24 cellular contexts compared by ENCODE assay signal in the genomic region with DNA sequence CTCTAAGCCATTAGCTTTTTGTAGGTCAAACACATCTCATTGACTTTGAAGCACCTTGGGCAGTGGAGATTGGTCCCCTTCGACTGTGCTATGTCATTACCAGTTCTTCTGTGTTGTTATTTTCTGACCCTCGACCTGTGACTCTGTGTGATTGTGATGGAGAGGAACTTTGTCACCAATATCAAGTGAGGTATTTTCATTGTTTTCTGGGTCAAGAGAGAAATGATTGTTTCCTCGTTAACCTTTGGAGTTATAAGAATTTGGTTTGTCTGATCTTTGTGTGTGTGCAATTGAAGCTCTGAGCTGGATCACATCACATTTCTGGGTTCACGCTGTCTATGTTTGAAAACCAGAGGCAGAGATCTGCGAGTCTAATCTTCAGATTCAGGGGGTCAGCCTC.
"Had no signal": no experiment of that assay in that cellular context is flagged by ENCODE, and none has a peak within 500 bp of the region (broad histone marks: within the 10 kb centered on the region; RNA-seq: fewer than 3 reads in every experiment).

No MANE protein-coding gene starts in this region.

- H3K27ac ChIP-seq: dorsolateral prefrontal cortex, esophagus muscularis mucosa, sigmoid colon, testis, upper lobe of left lung, WERI-Rb-1 had no signal

- ATAC-seq: activated CD8-positive, alpha-beta T cell treated with anti-CD3 and anti-CD28 coated beads, Interleukin-2, amount 10 ng/mL, durations not matched to agents 7 days and 5 days; activated naive CD4-positive, alpha-beta T cell treated with anti-CD3 and anti-CD28 coated beads, Interleukin-2, amount 50 U/mL, for 72 hours; effector memory CD8-positive, alpha-beta T cell; stimulated activated naive B cell treated with anti-CD40 and anti-IgM and Interleukin-4, amounts not matched to agents 10 μg/mL and 1 μg/mL and 100 μg/mL, for 72 hours had no signal

- H3K27ac Mint-ChIP-seq: activated CD8-positive, alpha-beta T cell treated with anti-CD3 and anti-CD28 coated beads, Interleukin-2, amount 10 ng/mL, durations not matched to agents 7 days and 5 days; activated naive CD4-positive, alpha-beta T cell treated with anti-CD3 and anti-CD28 coated beads, Interleukin-2, amount 50 U/mL, for 72 hours; activated T-helper 1 cell treated with anti-CD3 and anti-CD28 coated beads, Interleukin-12 subunit alpha, Interleukin-12 subunit beta, Interleukin-2, Interleukin-4 antibody, amounts not matched to agents 30 ng/mL and 10 ng/mL and 1 ng/mL, durations not matched to agents 14 hours and 24 hours and 36 hours; effector memory CD8-positive, alpha-beta T cell; memory B cell; nephron progenitor cell; stimulated activated naive B cell treated with anti-CD40 and anti-IgM and Interleukin-4, amounts not matched to agents 10 μg/mL and 1 μg/mL and 100 μg/mL, for 72 hours had no signal

- H3K4me1 ChIP-seq: testis, upper lobe of left lung had no signal

- H3K9me3 ChIP-seq: esophagus muscularis mucosa, sigmoid colon, testis, upper lobe of left lung had no signal

- H3K4me3 ChIP-seq: dorsolateral prefrontal cortex, esophagus muscularis mucosa, testis, upper lobe of left lung had no signal

- H3K36me3 ChIP-seq: esophagus muscularis mucosa, sigmoid colon, upper lobe of left lung, WERI-Rb-1 had no signal

- H3K9me3 Mint-ChIP-seq: activated T-helper 1 cell treated with anti-CD3 and anti-CD28 coated beads, Interleukin-12 subunit alpha, Interleukin-12 subunit beta, Interleukin-2, Interleukin-4 antibody, amounts not matched to agents 30 ng/mL and 10 ng/mL and 1 ng/mL, durations not matched to agents 14 hours and 24 hours and 36 hours; brain; effector memory CD8-positive, alpha-beta T cell; nephron progenitor cell had no signal

- H3K4me3 Mint-ChIP-seq: activated CD8-positive, alpha-beta T cell treated with anti-CD3 and anti-CD28 coated beads, Interleukin-2, amount 10 ng/mL, durations not matched to agents 7 days and 5 days; activated T-helper 1 cell treated with anti-CD3 and anti-CD28 coated beads, Interleukin-12 subunit alpha, Interleukin-12 subunit beta, Interleukin-2, Interleukin-4 antibody, amounts not matched to agents 30 ng/mL and 10 ng/mL and 1 ng/mL, durations not matched to agents 14 hours and 24 hours and 36 hours; effector memory CD8-positive, alpha-beta T cell; memory B cell; nephron progenitor cell; stimulated activated naive B cell treated with anti-CD40 and anti-IgM and Interleukin-4, amounts not matched to agents 10 μg/mL and 1 μg/mL and 100 μg/mL, for 72 hours had no signal

- H3K27me3 ChIP-seq: esophagus muscularis mucosa, sigmoid colon, testis, upper lobe of left lung had no signal

- DNase-seq: activated CD4-positive, alpha-beta T cell treated with anti-CD3 and anti-CD28 coated beads, Interleukin-2, amount 50 U/mL, for 1 hour; activated CD4-positive, CD25-positive, alpha-beta regulatory T cell treated with anti-CD3 and anti-CD28 coated beads, Interleukin-2, amount 50 U/mL, for 72 hours; activated CD8-positive, alpha-beta T cell treated with anti-CD3 and anti-CD28 coated beads, Interleukin-2, amount 10 ng/mL, durations not matched to agents 7 days and 5 days; activated gamma-delta T cell; aorta; dorsolateral prefrontal cortex; effector memory CD8-positive, alpha-beta T cell; glutamatergic neuron; hippocampal formation; kidney glomerular epithelial cell; nephron progenitor cell; sigmoid colon; stimulated activated CD4-positive, alpha-beta T cell treated with anti-CD3 and anti-CD28 coated beads, Interleukin-2, amount 100 ng/mL, for 48 hours; stimulated activated CD8-positive, alpha-beta memory T cell treated with anti-CD3 and anti-CD28 coated beads, Interleukin-4, amount 100 ng/mL, for 48 hours; stimulated activated naive B cell treated with anti-CD40 and anti-IgM and Interleukin-4, amounts not matched to agents 10 μg/mL and 1 μg/mL and 100 μg/mL, for 72 hours; T-helper 1 cell; testis; upper lobe of left lung; WERI-Rb-1 had no signal

- H3K36me3 Mint-ChIP-seq: activated naive CD4-positive, alpha-beta T cell treated with anti-CD3 and anti-CD28 coated beads, Interleukin-2, amount 50 U/mL, for 72 hours; brain; memory B cell had no signal

- H3K27me3 Mint-ChIP-seq: brain had no signal
